Comparison of ENCODE assay signal across 8 cellular contexts in the genomic region with DNA sequence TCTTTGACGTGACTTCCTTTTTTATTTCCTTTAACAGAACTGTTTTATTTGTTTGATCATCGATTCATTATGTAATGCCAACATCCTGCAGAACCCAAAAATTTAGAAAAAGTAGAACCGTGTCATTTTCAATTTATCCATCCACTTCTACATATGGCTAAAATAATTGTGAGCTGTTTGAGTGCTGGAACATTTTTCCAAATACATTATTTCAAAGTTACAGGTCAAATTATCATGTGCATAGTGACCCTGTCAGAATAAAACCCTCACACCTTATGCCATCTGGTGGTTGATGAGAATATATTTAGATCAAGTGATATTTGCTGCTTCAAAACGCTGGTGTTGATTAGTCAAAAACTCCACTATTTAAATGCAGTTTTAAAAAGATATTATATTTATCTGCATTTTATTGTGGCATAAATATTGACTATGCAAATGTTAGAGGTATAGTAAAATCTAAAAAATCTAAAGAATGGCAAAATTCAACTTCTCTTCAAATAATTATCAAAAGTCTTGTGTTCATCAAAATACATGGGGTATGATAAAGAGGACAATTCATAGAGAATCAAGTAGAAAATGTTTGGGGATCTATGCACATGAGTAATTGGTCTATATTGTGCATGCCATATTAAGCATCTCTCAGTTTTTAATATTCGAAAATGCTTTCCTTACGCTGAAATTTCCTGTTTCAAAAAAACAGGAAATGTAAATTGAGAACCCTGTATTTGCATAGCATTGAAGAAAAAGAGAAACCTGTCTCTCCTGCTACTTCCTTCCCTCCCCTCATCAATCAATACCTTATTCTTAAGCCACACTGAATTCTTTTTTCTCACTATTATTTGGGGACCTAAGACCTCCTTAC. TPM values are rescaled to one million over a fixed set of nuclear protein-coding genes. Genes with fewer than 3 reads are reported as not detected.
DNase-seq lines count a peak whose midpoint lies in the region; ATAC-seq and TF ChIP-seq lines count a peak whose summit lies in the region.

No MANE protein-coding gene starts in this region.

- no peaks in the 10 kb centered on the region for H3K9me3 ChIP-seq in prostate gland

- H3K27ac ChIP-seq in KMS-11 = no peak overlapping the region
- no peak overlapping the region for H3K27ac ChIP-seq in prostate gland

- no peaks in the 10 kb centered on the region for H3K79me2 ChIP-seq in KMS-11 (ENCODE audit: insufficient read depth, low read depth)

- no peak overlapping the region for H2AFZ ChIP-seq in KMS-11 (ENCODE audit: low read depth)

- no peak overlapping the region for H3K4me3 ChIP-seq in KMS-11 (IDR thresholded peaks at IDR 0.05; ENCODE audit: insufficient read depth, low read depth, low read length)
- H3K4me3 ChIP-seq in fibroblast of mammary gland (ENCODE audit: control insufficient read depth, low read depth, low read length) = no peak overlapping the region
- H3K4me3 ChIP-seq in prostate gland = no peak overlapping the region

- no peak for TF ChIP-seq POLR2A in prostate gland (IDR thresholded peaks at IDR 0.05)

- 24% methylated on average over 6 of the region's 6 CpGs for WGBS in prostate gland

- ATAC-seq in SK-N-SH treated with all-trans-retinoic acid at 6 μM for 48 hours (peak; percentile 73), HG02981 (IDR thresholded peaks at IDR 0.05; ENCODE audit: unreplicated experiment) (no peak), HG03108 (IDR thresholded peaks at IDR 0.05; ENCODE audit: unreplicated experiment) (no peak)

- H3K27me3 ChIP-seq in KMS-11 (ENCODE audit: insufficient read depth, low read depth) (no peaks in the 10 kb centered on the region), prostate gland (replicated peaks; ENCODE audit: insufficient read depth) (no peaks in the 10 kb centered on the region)

- intact Hi-C loops in prostate gland (cut with DNase I) = loop anchor here (5.0 to 10.0 kb wide), 3 partner anchors 78 to 571 kb away; no protein-coding TSS in a partner anchor

- no peak overlapping the region for H3K4me2 ChIP-seq in KMS-11

- TF ChIP-seq CTCF in KMS-11 (conservative IDR thresholded peaks at IDR 0.05; ENCODE audit: low read depth, low read length) = peak; percentile 75
- peak; percentile 53 for TF ChIP-seq CTCF in fibroblast of mammary gland (conservative IDR thresholded peaks at IDR 0.05; ENCODE audit: control insufficient read depth, insufficient read depth, low read depth, low read length)
- peak; percentile 12 to 73 (median 64) for TF ChIP-seq CTCF in prostate gland (IDR thresholded peaks at IDR 0.05)

- no peaks in the 10 kb centered on the region for H3K4me1 ChIP-seq in KMS-11 (ENCODE audit: low read depth, poor library complexity, severe bottlenecking)
- no peaks in the 10 kb centered on the region for H3K4me1 ChIP-seq in prostate gland (replicated peaks)

- peak; percentile 17 to 54 for DNase-seq in NOMO-1 (lab: John Stamatoyannopoulos, UW; ENCODE audit: unreplicated experiment in 2 of 2)
- DNase-seq in NOMO-1 treated with dmso at 0.1 percent for 144 hours (lab: John Stamatoyannopoulos, UW; ENCODE audit: unreplicated experiment) = no peak
- peak; percentile 73 for DNase-seq in fibroblast of mammary gland (ENCODE audit: low read depth)
- no peak for DNase-seq in prostate gland (ENCODE audit: low spot score)

- no peaks in the 10 kb centered on the region for H3K36me3 ChIP-seq in KMS-11 (ENCODE audit: insufficient read depth)
- H3K36me3 ChIP-seq in prostate gland = no peaks in the 10 kb centered on the region

- H4K20me1 ChIP-seq in KMS-11 (ENCODE audit: insufficient read depth) = no peaks in the 10 kb centered on the region

- H3K9ac ChIP-seq in KMS-11 = no peak overlapping the region

TF ChIP-seq in SK-N-SH treated with all-trans-retinoic acid at 6 μM for 48 hours, 23 proteins besides CTCF, POLR2A, EP300 and RAD21:
- no peak for TF ChIP-seq BACH2 (CRISPR knock-in tag; IDR thresholded peaks at IDR 0.05; ENCODE audit: borderline replicate concordance)
- TF ChIP-seq TOX (CRISPR knock-in tag; IDR thresholded peaks at IDR 0.05; ENCODE audit: borderline replicate concordance) = 0 out of 2 replicates have a peak, but pooled peaks have one; percentile 20
- no peak for TF ChIP-seq OSR1 (CRISPR knock-in tag; IDR thresholded peaks at IDR 0.05)
- TF ChIP-seq, protein P1, sequence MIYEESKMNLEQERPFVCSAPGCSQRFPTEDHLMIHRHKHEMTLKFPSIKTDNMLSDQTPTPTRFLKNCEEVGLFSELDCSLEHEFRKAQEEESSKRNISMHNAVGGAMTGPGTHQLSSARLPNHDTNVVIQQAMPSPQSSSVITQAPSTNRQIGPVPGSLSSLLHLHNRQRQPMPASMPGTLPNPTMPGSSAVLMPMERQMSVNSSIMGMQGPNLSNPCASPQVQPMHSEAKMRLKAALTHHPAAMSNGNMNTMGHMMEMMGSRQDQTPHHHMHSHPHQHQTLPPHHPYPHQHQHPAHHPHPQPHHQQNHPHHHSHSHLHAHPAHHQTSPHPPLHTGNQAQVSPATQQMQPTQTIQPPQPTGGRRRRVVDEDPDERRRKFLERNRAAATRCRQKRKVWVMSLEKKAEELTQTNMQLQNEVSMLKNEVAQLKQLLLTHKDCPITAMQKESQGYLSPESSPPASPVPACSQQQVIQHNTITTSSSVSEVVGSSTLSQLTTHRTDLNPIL (CRISPR knock-in tag; IDR thresholded peaks at IDR 0.05; ENCODE audit: low read depth) = no peak
- no peak for TF ChIP-seq ZC3H10 (CRISPR knock-in tag; IDR thresholded peaks at IDR 0.05)

RNA-seq across cellular contexts. Expression of a gene that starts 39.7 kb away (rescaled TPM):
- total RNA-seq in prostate gland = 1 to 10 TPM in 1 of 2 donors, not detected in 1; 1.8 TPM

Comparison
In these comparisons a context has a peak if more than half of its experiments do, and no peak if none do; other contexts are left out.
1. DNase-seq: peak in NOMO-1 (2 of 2) and fibroblast of mammary gland (single experiment); none in NOMO-1 treated with dmso at 0.1 percent for 144 hours (single experiment) and prostate gland (single experiment).
2. Peak in every context shown above with its lines, with median percentiles within 50 percentile points of each other: CTCF ChIP-seq.